1 cellular context compared by ENCODE assay signal in the genomic region with DNA sequence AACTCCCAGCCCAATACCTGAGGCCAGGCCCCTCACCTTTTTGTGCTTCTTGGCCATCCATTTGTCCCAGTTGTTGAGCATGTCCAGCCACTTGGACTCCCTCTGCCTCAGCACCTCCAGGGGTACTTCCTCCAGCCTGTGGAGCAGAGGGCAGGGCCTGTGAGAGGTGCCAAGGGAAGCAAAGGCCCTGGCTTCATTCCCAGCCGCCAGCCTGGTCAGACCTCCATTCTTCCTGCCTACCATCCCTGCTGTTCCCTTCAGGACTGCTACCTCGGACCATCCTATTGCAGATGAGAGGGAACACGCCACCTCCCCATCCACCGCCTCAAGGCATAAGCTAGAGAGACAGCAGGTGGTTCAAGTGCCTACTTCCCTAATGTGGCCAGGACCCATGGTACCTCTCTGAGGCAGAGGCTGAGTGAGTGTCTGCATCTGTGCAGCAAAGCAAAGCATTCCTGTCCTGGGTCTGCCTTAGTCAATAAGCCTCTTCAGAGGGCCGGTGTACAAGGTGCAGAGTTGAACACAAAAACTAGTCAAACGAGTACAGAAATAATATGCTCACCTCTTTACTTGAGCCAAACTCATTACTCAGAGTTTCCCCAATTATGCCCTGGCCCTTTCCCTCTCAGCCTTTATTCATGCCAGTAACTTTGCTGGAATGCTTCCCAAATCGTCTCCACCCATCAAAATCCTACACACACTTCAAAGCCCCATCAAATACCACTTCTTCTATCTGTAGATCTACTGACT.
TF ChIP-seq lines count a peak whose summit lies in the region.

No MANE protein-coding gene starts in this region.

TF ChIP-seq in GM23338, 12 proteins besides CTCF, POLR2A, EP300 and RAD21 (continued from another document):
- TF ChIP-seq, protein P1, sequence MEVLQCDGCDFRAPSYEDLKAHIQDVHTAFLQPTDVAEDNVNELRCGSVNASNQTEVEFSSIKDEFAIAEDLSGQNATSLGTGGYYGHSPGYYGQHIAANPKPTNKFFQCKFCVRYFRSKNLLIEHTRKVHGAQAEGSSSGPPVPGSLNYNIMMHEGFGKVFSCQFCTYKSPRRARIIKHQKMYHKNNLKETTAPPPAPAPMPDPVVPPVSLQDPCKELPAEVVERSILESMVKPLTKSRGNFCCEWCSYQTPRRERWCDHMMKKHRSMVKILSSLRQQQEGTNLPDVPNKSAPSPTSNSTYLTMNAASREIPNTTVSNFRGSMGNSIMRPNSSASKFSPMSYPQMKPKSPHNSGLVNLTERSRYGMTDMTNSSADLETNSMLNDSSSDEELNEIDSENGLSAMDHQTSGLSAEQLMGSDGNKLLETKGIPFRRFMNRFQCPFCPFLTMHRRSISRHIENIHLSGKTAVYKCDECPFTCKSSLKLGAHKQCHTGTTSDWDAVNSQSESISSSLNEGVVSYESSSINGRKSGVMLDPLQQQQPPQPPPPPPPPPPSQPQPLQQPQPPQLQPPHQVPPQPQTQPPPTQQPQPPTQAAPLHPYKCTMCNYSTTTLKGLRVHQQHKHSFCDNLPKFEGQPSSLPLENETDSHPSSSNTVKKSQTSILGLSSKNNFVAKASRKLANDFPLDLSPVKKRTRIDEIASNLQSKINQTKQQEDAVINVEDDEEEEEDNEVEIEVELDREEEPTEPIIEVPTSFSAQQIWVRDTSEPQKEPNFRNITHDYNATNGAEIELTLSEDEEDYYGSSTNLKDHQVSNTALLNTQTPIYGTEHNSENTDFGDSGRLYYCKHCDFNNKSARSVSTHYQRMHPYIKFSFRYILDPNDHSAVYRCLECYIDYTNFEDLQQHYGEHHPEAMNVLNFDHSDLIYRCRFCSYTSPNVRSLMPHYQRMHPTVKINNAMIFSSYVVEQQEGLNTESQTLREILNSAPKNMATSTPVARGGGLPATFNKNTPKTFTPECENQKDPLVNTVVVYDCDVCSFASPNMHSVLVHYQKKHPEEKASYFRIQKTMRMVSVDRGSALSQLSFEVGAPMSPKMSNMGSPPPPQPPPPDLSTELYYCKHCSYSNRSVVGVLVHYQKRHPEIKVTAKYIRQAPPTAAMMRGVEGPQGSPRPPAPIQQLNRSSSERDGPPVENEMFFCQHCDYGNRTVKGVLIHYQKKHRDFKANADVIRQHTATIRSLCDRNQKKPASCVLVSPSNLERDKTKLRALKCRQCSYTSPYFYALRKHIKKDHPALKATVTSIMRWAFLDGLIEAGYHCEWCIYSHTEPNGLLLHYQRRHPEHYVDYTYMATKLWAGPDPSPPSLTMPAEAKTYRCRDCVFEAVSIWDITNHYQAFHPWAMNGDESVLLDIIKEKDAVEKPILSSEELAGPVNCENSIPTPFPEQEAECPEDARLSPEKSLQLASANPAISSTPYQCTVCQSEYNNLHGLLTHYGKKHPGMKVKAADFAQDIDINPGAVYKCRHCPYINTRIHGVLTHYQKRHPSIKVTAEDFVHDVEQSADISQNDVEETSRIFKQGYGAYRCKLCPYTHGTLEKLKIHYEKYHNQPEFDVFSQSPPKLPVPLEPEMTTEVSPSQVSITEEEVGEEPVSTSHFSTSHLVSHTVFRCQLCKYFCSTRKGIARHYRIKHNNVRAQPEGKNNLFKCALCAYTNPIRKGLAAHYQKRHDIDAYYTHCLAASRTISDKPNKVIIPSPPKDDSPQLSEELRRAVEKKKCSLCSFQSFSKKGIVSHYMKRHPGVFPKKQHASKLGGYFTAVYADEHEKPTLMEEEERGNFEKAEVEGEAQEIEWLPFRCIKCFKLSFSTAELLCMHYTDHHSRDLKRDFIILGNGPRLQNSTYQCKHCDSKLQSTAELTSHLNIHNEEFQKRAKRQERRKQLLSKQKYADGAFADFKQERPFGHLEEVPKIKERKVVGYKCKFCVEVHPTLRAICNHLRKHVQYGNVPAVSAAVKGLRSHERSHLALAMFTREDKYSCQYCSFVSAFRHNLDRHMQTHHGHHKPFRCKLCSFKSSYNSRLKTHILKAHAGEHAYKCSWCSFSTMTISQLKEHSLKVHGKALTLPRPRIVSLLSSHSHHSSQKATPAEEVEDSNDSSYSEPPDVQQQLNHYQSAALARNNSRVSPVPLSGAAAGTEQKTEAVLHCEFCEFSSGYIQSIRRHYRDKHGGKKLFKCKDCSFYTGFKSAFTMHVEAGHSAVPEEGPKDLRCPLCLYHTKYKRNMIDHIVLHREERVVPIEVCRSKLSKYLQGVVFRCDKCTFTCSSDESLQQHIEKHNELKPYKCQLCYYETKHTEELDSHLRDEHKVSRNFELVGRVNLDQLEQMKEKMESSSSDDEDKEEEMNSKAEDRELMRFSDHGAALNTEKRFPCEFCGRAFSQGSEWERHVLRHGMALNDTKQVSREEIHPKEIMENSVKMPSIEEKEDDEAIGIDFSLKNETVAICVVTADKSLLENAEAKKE (CRISPR knock-in tag; IDR thresholded peaks at IDR 0.05): no peak
- TF ChIP-seq STAT1 (IDR thresholded peaks at IDR 0.05; ENCODE audit: unreplicated experiment): no peak
